Comparison of ENCODE assay signal across 15 cellular contexts in the genomic region with DNA sequence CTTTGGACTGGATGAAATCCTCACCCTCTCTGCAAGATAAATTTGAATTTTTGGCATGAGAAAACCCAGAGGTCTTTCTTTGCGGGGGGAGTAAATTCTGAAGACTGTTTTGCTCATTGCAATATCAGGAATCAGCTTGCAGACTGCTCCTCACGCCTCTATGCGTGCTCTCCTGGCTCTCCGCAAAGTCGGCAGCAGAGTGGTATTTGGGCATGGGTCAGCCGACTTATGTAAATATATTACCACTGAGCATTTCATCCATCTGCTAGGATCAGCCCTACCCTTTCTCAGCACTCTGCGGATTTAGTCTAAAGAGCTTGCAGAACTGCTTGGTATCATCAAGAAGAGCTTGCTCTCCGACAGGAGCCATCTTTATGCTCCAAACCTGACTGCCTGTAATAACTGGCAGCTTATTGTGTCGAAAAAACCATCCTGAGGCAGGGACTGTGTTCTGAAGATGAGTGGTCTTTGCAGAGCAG.
A peak's percentile ranks its signal among the peaks of the same experiment; 100 is the strongest.
DNase-seq lines count a peak whose midpoint lies in the region; ATAC-seq and TF ChIP-seq lines count a peak whose summit lies in the region.
"Had no signal": no experiment of that assay in that cellular context is flagged by ENCODE, and none has a peak within 500 bp of the region (broad histone marks: within the 10 kb centered on the region; RNA-seq: fewer than 3 reads in every experiment).

No MANE protein-coding gene starts in this region.

- no peaks in the 10 kb centered on the region for H3K36me3 Mint-ChIP-seq in Caco-2 (ENCODE audit: insufficient read depth, unreplicated experiment)
- H3K36me3 Mint-ChIP-seq in GM23338 (ENCODE audit: low read depth): 0 out of 3 replicates have a peak, but pooled peaks cover 6% of the 10 kb centered on the region

- POLR2A ChIA-PET in Caco-2 (lab: Charles Lee): no interaction called here
- POLR2A ChIA-PET in PC-3 (lab: Charles Lee; ENCODE audit: unreplicated experiment): no interaction called here

- H3K36me3 ChIP-seq in Caco-2 (ENCODE audit: control insufficient read depth, insufficient read depth, low read length): no peaks in the 10 kb centered on the region
- no peaks in the 10 kb centered on the region for H3K36me3 ChIP-seq in GM23338 (ENCODE audit: insufficient read depth)
- H3K36me3 ChIP-seq in PC-3 (ENCODE audit: low read depth, low read length): no peaks in the 10 kb centered on the region
- H3K36me3 ChIP-seq in hepatocyte (replicated peaks; ENCODE audit: insufficient read depth, low read depth): no peaks in the 10 kb centered on the region

- H3K4me3 Mint-ChIP-seq in Caco-2 (ENCODE audit: unreplicated experiment) (peak overlapping the region; percentile 47), GM23338 (no peak overlapping the region)
- H3K4me3 Mint-ChIP-seq: B cell had no signal

- H3F3A ChIP-seq in GM23338 (replicated peaks; ENCODE audit: low read depth) (no peaks in the 10 kb centered on the region), PC-3 (ENCODE audit: low read length, unreplicated experiment) (peaks cover 4% of the 10 kb centered on the region)

- no peaks in the 10 kb centered on the region for H3K27me3 ChIP-seq in Caco-2 (replicated peaks; ENCODE audit: control insufficient read depth, insufficient read depth, low read length)
- H3K27me3 ChIP-seq in GM23338 (ENCODE audit: insufficient read depth): no peaks in the 10 kb centered on the region
- no peaks in the 10 kb centered on the region for H3K27me3 ChIP-seq in PC-3 (ENCODE audit: low read length)
- no peaks in the 10 kb centered on the region for H3K27me3 ChIP-seq in hepatocyte

- H3K4me2 ChIP-seq in GM23338 (no peak overlapping the region), PC-3 (ENCODE audit: low read length) (peak overlapping the region; percentile 89), hepatocyte (peak overlapping the region; percentile 36)
- H3K4me2 ChIP-seq: PC-9 had no signal

- H3K27me3 Mint-ChIP-seq in Caco-2 (ENCODE audit: insufficient read depth, unreplicated experiment): no peaks in the 10 kb centered on the region
- no peaks in the 10 kb centered on the region for H3K27me3 Mint-ChIP-seq in GM23338 (ENCODE audit: insufficient read depth, low read depth, poor library complexity)

- 0 out of 2 replicates have a peak, but pooled peaks cover 5% of the 10 kb centered on the region for H3K9me2 ChIP-seq in GM23338 (ENCODE audit: insufficient read depth)
- H3K9me2 ChIP-seq in PC-3 (replicated peaks; ENCODE audit: low read length): no peaks in the 10 kb centered on the region
- H3K9me2 ChIP-seq in hepatocyte (replicated peaks; ENCODE audit: insufficient read depth): no peaks in the 10 kb centered on the region

- DNase-seq in Caco-2 (no peak), GM23338 (ENCODE audit: low spot score) (no peak), PC-3 (no peak), hepatocyte (ENCODE audit: low spot score) (no peak), medulla oblongata (ENCODE audit: extremely low spot score) (no peak), NCI-H2081 treated with DMSO at 0.1 percent for 48 hours (lab: John Stamatoyannopoulos, UW) (no peak)
- DNase-seq: HCEC 1CT, NCI-H1105, NCI-H1694 treated with DMSO at 0.1 percent for 48 hours, NCI-H2171, NCI-H69 had no signal

- H3K9me3 ChIP-seq in Caco-2 (peaks cover 6% of the 10 kb centered on the region), PC-3 (ENCODE audit: low read length) (no peaks in the 10 kb centered on the region), hepatocyte (ENCODE audit: low read depth) (no peaks in the 10 kb centered on the region)

- no peak for TF ChIP-seq CTCF in Caco-2 (IDR thresholded peaks at IDR 0.05; ENCODE audit: insufficient read depth in 1 of 2, low read depth in 1 of 2, low read length in 1 of 2, severe bottlenecking in 1 of 2, unreplicated experiment in 1 of 2)
- no peak for TF ChIP-seq CTCF in GM23338 (conservative IDR thresholded peaks at IDR 0.05; ENCODE audit: low read depth in 2 of 2)
- TF ChIP-seq CTCF in PC-3 (conservative IDR thresholded peaks at IDR 0.05; ENCODE audit: low read depth, low read length): no peak
- no peak for TF ChIP-seq CTCF in hepatocyte (IDR thresholded peaks at IDR 0.05; ENCODE audit: poor library complexity)

- H3K27ac ChIP-seq in GM23338 (ENCODE audit: low read depth): no peak overlapping the region
- H3K27ac ChIP-seq in PC-3 (ENCODE audit: low read length): peak overlapping the region; percentile 100
- peak overlapping the region; percentile 50 for H3K27ac ChIP-seq in hepatocyte
- H3K27ac ChIP-seq: PC-9 had no signal

- H3K9me3 Mint-ChIP-seq in Caco-2 (ENCODE audit: unreplicated experiment) (no peaks in the 10 kb centered on the region), GM23338 (peaks cover 7% of the 10 kb centered on the region)

- H3K4me1 ChIP-seq in Caco-2: no peaks in the 10 kb centered on the region
- H3K4me1 ChIP-seq in GM23338 (ENCODE audit: insufficient read depth): no peaks in the 10 kb centered on the region
- peaks cover 17% of the 10 kb centered on the region for H3K4me1 ChIP-seq in PC-3 (ENCODE audit: insufficient read depth, low read length)
- no peaks in the 10 kb centered on the region for H3K4me1 ChIP-seq in hepatocyte (ENCODE audit: insufficient read depth)

- intact Hi-C loops in Caco-2 (cut with micrococcal nuclease; ENCODE audit: unreplicated experiment) (no loop called here), PC-3 (cut with micrococcal nuclease) (loop anchor here (1.0 kb wide), 1 partner anchor 29 kb away; no protein-coding TSS in a partner anchor)

- peak overlapping the region; percentile 85 for H3K9ac ChIP-seq in PC-3 (ENCODE audit: low read length)

- H3K27ac Mint-ChIP-seq in Caco-2 (ENCODE audit: unreplicated experiment) (no peak overlapping the region), GM23338 (no peak overlapping the region)
- H3K27ac Mint-ChIP-seq: B cell had no signal

- peak overlapping the region; percentile 76; the same call in 1 of the 2 replicates for H2AFZ ChIP-seq in GM23338
- H2AFZ ChIP-seq in PC-3 (ENCODE audit: low read length): peak overlapping the region; percentile 80
- H2AFZ ChIP-seq in hepatocyte: no peak overlapping the region
- H2AFZ ChIP-seq: PC-9 had no signal

- CTCF ChIA-PET in Caco-2 (lab: Charles Lee): no interaction called here
- CTCF ChIA-PET in PC-3 (lab: Charles Lee): no interaction called here

- H4K20me1 ChIP-seq in GM23338 (replicated peaks; ENCODE audit: insufficient read depth) (no peaks in the 10 kb centered on the region; the same call in 1 of the 2 replicates), PC-3 (ENCODE audit: low read length) (no peaks in the 10 kb centered on the region), hepatocyte (ENCODE audit: insufficient read depth, poor library complexity, severe bottlenecking) (no peaks in the 10 kb centered on the region)

- 65% methylated on average over 9 of the region's 9 CpGs for WGBS in hepatocyte (ENCODE audit: low lambda C conversion rate, missing lambda C conversion rate)

- H3K4me1 Mint-ChIP-seq in Caco-2 (ENCODE audit: low read depth, unreplicated experiment): no peaks in the 10 kb centered on the region
- H3K4me1 Mint-ChIP-seq in GM23338: peaks cover 14% of the 10 kb centered on the region; the same call in 2 of the 3 replicates
- H3K4me1 Mint-ChIP-seq: B cell had no signal

- H3K79me2 ChIP-seq in GM23338 (replicated peaks; ENCODE audit: insufficient read depth): no peaks in the 10 kb centered on the region
- H3K79me2 ChIP-seq in PC-3 (ENCODE audit: low read length): no peaks in the 10 kb centered on the region
- H3K79me2 ChIP-seq in hepatocyte: no peaks in the 10 kb centered on the region

- BruUV-seq in Caco-2 (replicated peaks; lab: Mats Ljungman, UMichigan): no TSS peak
- TSS peak; percentile 49 for BruUV-seq in PC-3 (replicated peaks; lab: Mats Ljungman, UMichigan)

- H3K4me3 ChIP-seq in Caco-2 (ENCODE audit: low read depth, low read length) (no peak overlapping the region), GM23338 (no peak overlapping the region), PC-3 (ENCODE audit: low read length) (peak overlapping the region; percentile 65), hepatocyte (no peak overlapping the region)
- H3K4me3 ChIP-seq: K562, PC-9 had no signal

- 0 out of 3 replicates have a peak, but pooled peaks have one; percentile 32 for ATAC-seq in GM23338
- ATAC-seq in PC-3: peak; percentile 55
- ATAC-seq in HG02840 (IDR thresholded peaks at IDR 0.05; ENCODE audit: low FRiP score, unreplicated experiment): no peak
- ATAC-seq: K562 had no signal

TF ChIP-seq in GM23338, 12 proteins besides CTCF, POLR2A, EP300 and RAD21:
- TF ChIP-seq EZH2 (IDR thresholded peaks at IDR 0.05; ENCODE audit: low read depth, unreplicated experiment) (no peak), POLR2AphosphoS5 (IDR thresholded peaks at IDR 0.05; ENCODE audit: low read depth) (no peak), ZNF331 (CRISPR knock-in tag; IDR thresholded peaks at IDR 0.05; ENCODE audit: low read depth) (no peak)
- TF ChIP-seq, protein P1, sequence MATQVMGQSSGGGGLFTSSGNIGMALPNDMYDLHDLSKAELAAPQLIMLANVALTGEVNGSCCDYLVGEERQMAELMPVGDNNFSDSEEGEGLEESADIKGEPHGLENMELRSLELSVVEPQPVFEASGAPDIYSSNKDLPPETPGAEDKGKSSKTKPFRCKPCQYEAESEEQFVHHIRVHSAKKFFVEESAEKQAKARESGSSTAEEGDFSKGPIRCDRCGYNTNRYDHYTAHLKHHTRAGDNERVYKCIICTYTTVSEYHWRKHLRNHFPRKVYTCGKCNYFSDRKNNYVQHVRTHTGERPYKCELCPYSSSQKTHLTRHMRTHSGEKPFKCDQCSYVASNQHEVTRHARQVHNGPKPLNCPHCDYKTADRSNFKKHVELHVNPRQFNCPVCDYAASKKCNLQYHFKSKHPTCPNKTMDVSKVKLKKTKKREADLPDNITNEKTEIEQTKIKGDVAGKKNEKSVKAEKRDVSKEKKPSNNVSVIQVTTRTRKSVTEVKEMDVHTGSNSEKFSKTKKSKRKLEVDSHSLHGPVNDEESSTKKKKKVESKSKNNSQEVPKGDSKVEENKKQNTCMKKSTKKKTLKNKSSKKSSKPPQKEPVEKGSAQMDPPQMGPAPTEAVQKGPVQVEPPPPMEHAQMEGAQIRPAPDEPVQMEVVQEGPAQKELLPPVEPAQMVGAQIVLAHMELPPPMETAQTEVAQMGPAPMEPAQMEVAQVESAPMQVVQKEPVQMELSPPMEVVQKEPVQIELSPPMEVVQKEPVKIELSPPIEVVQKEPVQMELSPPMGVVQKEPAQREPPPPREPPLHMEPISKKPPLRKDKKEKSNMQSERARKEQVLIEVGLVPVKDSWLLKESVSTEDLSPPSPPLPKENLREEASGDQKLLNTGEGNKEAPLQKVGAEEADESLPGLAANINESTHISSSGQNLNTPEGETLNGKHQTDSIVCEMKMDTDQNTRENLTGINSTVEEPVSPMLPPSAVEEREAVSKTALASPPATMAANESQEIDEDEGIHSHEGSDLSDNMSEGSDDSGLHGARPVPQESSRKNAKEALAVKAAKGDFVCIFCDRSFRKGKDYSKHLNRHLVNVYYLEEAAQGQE (IDR thresholded peaks at IDR 0.05; ENCODE audit: unreplicated experiment): no peak
